Comparison of ENCODE assay signal across 33 cellular contexts in the genomic region with DNA sequence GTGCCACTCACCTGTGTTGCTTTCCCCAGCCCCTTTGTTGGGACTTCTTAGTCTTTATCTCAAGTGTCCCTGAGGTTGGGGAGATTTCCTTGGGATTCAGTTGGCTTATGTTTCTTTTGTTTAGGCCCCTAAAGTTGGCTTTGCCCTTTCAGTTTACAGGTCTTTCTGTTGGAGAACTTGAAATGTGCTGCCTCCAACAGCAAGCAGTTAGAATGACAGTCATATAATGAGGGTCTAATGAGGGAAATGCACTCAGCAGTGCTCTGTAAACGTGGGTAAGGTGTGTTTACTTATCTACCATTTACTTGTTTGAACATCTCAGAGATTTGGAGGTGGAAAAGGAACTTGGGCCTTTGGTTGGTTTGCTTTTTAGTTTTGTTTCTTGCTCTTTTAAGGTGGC.
DNase-seq lines count a peak whose midpoint lies in the region; ATAC-seq, FAIRE-seq and TF ChIP-seq lines count a peak whose summit lies in the region.
"Had no signal": no experiment of that assay in that cellular context is flagged by ENCODE, and none has a peak within 500 bp of the region (broad histone marks: within the 10 kb centered on the region; RNA-seq: fewer than 3 reads in every experiment).

No MANE protein-coding gene starts in this region.

- 0% methylated on average over 1 of the region's 1 CpG for WGBS in K562 (ENCODE audit: insufficient coverage, low coverage, missing lambda C conversion rate)
- WGBS in mesenchymal stem cell: no CpG with 5 or more reads among the region's 1 CpG

- TF ChIP-seq RAD21 in K562 (CRISPR knock-in tag; conservative IDR thresholded peaks at IDR 0.05 in 1 of 2, IDR thresholded peaks at IDR 0.05 in 1 of 2): no peak

- H3K9me3 Mint-ChIP-seq in activated naive CD8-positive, alpha-beta T cell treated with anti-CD3 and anti-CD28 coated beads for 36 hours: no peaks in the 10 kb centered on the region
- H3K9me3 Mint-ChIP-seq: effector memory CD8-positive, alpha-beta T cell; natural killer cell had no signal

- no peaks in the 10 kb centered on the region for H3K9me1 ChIP-seq in K562 (ENCODE audit: control insufficient read depth, insufficient read depth, low read length)

- no peak overlapping the region for H3K27ac Mint-ChIP-seq in activated naive CD8-positive, alpha-beta T cell treated with anti-CD3 and anti-CD28 coated beads for 36 hours
- H3K27ac Mint-ChIP-seq: activated CD8-positive, alpha-beta T cell treated with anti-CD3 and anti-CD28 coated beads, Interleukin-2, amount 10 ng/mL, durations not matched to agents 7 days and 5 days; activated naive CD8-positive, alpha-beta T cell; effector memory CD8-positive, alpha-beta T cell; natural killer cell; T-helper 1 cell treated with Interleukin-12 subunit alpha and Interleukin-12 subunit beta and Interleukin-4 antibody, amounts not matched to agents 30 μg/mL and 1 μg/mL, for 36 hours had no signal

- no peak for ATAC-seq in DND-41 (ENCODE audit: insufficient read depth, low read depth)
- no peak for ATAC-seq in K562
- ATAC-seq: activated CD8-positive, alpha-beta T cell treated with anti-CD3 and anti-CD28 coated beads, Interleukin-2, amount 10 ng/mL, durations not matched to agents 7 days and 5 days; effector memory CD8-positive, alpha-beta T cell; natural killer cell had no signal

- H3K27ac ChIP-seq in DND-41 (ENCODE audit: low read length) (no peak overlapping the region), Karpas-422 (ENCODE audit: low read length) (no peak overlapping the region), K562 (ENCODE audit: extremely low read depth, low read depth, low read length) (no peak overlapping the region), mesenchymal stem cell (ENCODE audit: low read length, poor library complexity, severe bottlenecking) (peak overlapping the region; percentile 44)
- H3K27ac ChIP-seq: cardiac muscle cell, coronary artery, esophagus squamous epithelium, hepatocyte, left ventricle myocardium inferior, spleen, transverse colon had no signal

- intact Hi-C loops in K562 (cut with micrococcal nuclease): no loop called here

- no peak for DNase-seq in DND-41
- peak; percentile 46 for DNase-seq in Karpas-422
- DNase-seq in K562 (ENCODE audit: extremely low read depth in 1 of 4, low spot score in 3 of 4): no peak
- DNase-seq in mesenchymal stem cell: no peak
- DNase-seq in NCI-H226: no peak
- DNase-seq in activated CD8-positive, alpha-beta memory T cell treated with anti-CD3 and anti-CD28 coated beads, Interleukin-2, amount 50 U/mL, for 4 hours: no peak
- DNase-seq in activated T-cell treated with anti-CD3 and anti-CD28 coated beads, Interleukin-2, amount 50 U/mL, for 48 hours: no peak
- DNase-seq in activated naive CD8-positive, alpha-beta T cell treated with anti-CD3 and anti-CD28 coated beads for 36 hours: no peak
- DNase-seq: ACHN; activated CD4-positive, alpha-beta T cell treated with anti-CD3 and anti-CD28 coated beads for 1 hour; activated CD8-positive, alpha-beta T cell treated with anti-CD3 and anti-CD28 coated beads, Interleukin-2, amount 10 ng/mL, durations not matched to agents 7 days and 5 days; activated effector memory CD4-positive, alpha-beta T cell treated with Interleukin-2 at 50 U/mL for 16 hours; activated T-cell treated with anti-CD3 and anti-CD28 coated beads for 4 hours; aorta; BE2C; DMS153; effector memory CD8-positive, alpha-beta T cell; esophagus squamous epithelium; left ventricle myocardium inferior; natural killer cell; NCI-H1105 treated with DMSO at 0.1 percent for 48 hours; NCI-H2029; OCI-M1; spleen; transverse colon had no signal

- H3K23ac ChIP-seq in mesenchymal stem cell (ENCODE audit: low read length in 2 of 2): no peak overlapping the region

- H4K8ac ChIP-seq in mesenchymal stem cell (ENCODE audit: low read length): no peak overlapping the region

- peak overlapping the region; percentile 51 for H2BK5ac ChIP-seq in mesenchymal stem cell (ENCODE audit: low read depth, low read length, poor library complexity, severe bottlenecking)

- H3K4me3 Mint-ChIP-seq in activated naive CD8-positive, alpha-beta T cell treated with anti-CD3 and anti-CD28 coated beads for 36 hours: no peak overlapping the region
- H3K4me3 Mint-ChIP-seq: activated CD8-positive, alpha-beta T cell treated with anti-CD3 and anti-CD28 coated beads, Interleukin-2, amount 10 ng/mL, durations not matched to agents 7 days and 5 days; activated naive CD8-positive, alpha-beta T cell; effector memory CD8-positive, alpha-beta T cell; natural killer cell; T-helper 1 cell treated with Interleukin-12 subunit alpha and Interleukin-12 subunit beta and Interleukin-4 antibody, amounts not matched to agents 30 μg/mL and 1 μg/mL, for 36 hours had no signal

- H4K20me1 ChIP-seq in DND-41 (ENCODE audit: insufficient read depth, low read length) (no peaks in the 10 kb centered on the region), Karpas-422 (ENCODE audit: insufficient read depth, low read depth, low read length) (no peaks in the 10 kb centered on the region), K562 (replicated peaks; ENCODE audit: control insufficient read depth, insufficient read depth, low read length) (no peaks in the 10 kb centered on the region)

- no peak for TF ChIP-seq POLR2A in K562 (conservative IDR thresholded peaks at IDR 0.05)

- TF ChIP-seq CTCF in DND-41 (IDR thresholded peaks at IDR 0.05; ENCODE audit: borderline replicate concordance, extremely low read depth, low read length, poor library complexity, severe bottlenecking) (peak; percentile 6), K562 (IDR thresholded peaks at IDR 0.05 in 2 of 3, conservative IDR thresholded peaks at IDR 0.05 in 1 of 3; ENCODE audit: insufficient read depth in 2 of 3, low read depth in 1 of 3, low read length in 3 of 3) (0 out of 6 replicates have a peak, but pooled peaks of 2 of the 3 experiments have one; percentile 9 to 14)

- H4K91ac ChIP-seq in mesenchymal stem cell (ENCODE audit: low read length): no peak overlapping the region

- in situ Hi-C loops in K562 (cut with MboI): no loop called here

- CTCF ChIA-PET in K562 (lab: Yijun Ruan, JAX; ENCODE audit: low intra/inter-chr PET ratio): no interaction called here

- H3K4me2 ChIP-seq in DND-41 (ENCODE audit: insufficient read depth, low read length) (no peak overlapping the region), Karpas-422 (ENCODE audit: low read depth, low read length, poor library complexity, severe bottlenecking) (no peak overlapping the region), K562 (ENCODE audit: insufficient read depth, low read length) (no peak overlapping the region), mesenchymal stem cell (ENCODE audit: low read length, poor library complexity, severe bottlenecking) (no peak overlapping the region)
- H3K4me2 ChIP-seq: hepatocyte had no signal

- H3K9me3 ChIP-seq in DND-41 (ENCODE audit: insufficient read depth, low read length, severe bottlenecking): peaks cover 4% of the 10 kb centered on the region
- H3K9me3 ChIP-seq in Karpas-422 (ENCODE audit: low read length): no peaks in the 10 kb centered on the region
- no peaks in the 10 kb centered on the region for H3K9me3 ChIP-seq in K562 (replicated peaks; ENCODE audit: control insufficient read depth, insufficient read depth, low read depth, low read length)
- H3K9me3 ChIP-seq in mesenchymal stem cell (ENCODE audit: control insufficient read depth, low read length): peaks cover 7% of the 10 kb centered on the region
- H3K9me3 ChIP-seq: BE2C, esophagus squamous epithelium, left ventricle myocardium inferior, transverse colon had no signal

- FAIRE-seq in K562 (lab: Jason Lieb, UNC): no peak
- FAIRE-seq: frontal cortex, G401.6, TTC549 had no signal

- H3K27me3 ChIP-seq in DND-41 (ENCODE audit: insufficient read depth, low read length, poor library complexity): no peaks in the 10 kb centered on the region
- no peaks in the 10 kb centered on the region for H3K27me3 ChIP-seq in Karpas-422 (ENCODE audit: low read length)
- H3K27me3 ChIP-seq in K562 (ENCODE audit: control insufficient read depth in 2 of 2, insufficient read depth in 2 of 2, low read length in 2 of 2): no peaks in the 10 kb centered on the region
- H3K27me3 ChIP-seq in mesenchymal stem cell (ENCODE audit: control insufficient read depth in 1 of 2, insufficient read depth in 1 of 2, low read length in 2 of 2): peaks cover 0 to 14% of the 10 kb centered on the region in 2 experiments
- H3K27me3 ChIP-seq: cardiac muscle cell, esophagus squamous epithelium, hepatocyte, spleen, transverse colon had no signal

- H3K36me3 Mint-ChIP-seq in activated naive CD8-positive, alpha-beta T cell treated with anti-CD3 and anti-CD28 coated beads for 36 hours: no peaks in the 10 kb centered on the region
- H3K36me3 Mint-ChIP-seq: activated naive CD8-positive, alpha-beta T cell; natural killer cell had no signal

- H3K9me2 ChIP-seq in Karpas-422 (replicated peaks; ENCODE audit: insufficient read depth, low read length): no peaks in the 10 kb centered on the region

- no peak overlapping the region for H2BK120ac ChIP-seq in mesenchymal stem cell (ENCODE audit: low read depth, low read length)

- no peak overlapping the region for H2BK15ac ChIP-seq in mesenchymal stem cell (ENCODE audit: low read depth, poor library complexity, severe bottlenecking)

- no peak overlapping the region for H2BK12ac ChIP-seq in mesenchymal stem cell (ENCODE audit: low read length in 2 of 2)

- no peaks in the 10 kb centered on the region for H3K4me1 ChIP-seq in DND-41 (ENCODE audit: insufficient read depth, low read length)
- peaks cover 14% of the 10 kb centered on the region for H3K4me1 ChIP-seq in Karpas-422 (ENCODE audit: low read length)
- H3K4me1 ChIP-seq in K562 (replicated peaks in 1 of 2; ENCODE audit: control insufficient read depth in 2 of 2, insufficient read depth in 2 of 2, low read length in 2 of 2): no peaks in the 10 kb centered on the region
- peaks cover 8% of the 10 kb centered on the region for H3K4me1 ChIP-seq in mesenchymal stem cell (ENCODE audit: control insufficient read depth, insufficient read depth, low read depth, low read length)
- H3K4me1 ChIP-seq: BE2C, esophagus squamous epithelium, left ventricle myocardium inferior, spleen, transverse colon had no signal

- H3K4ac ChIP-seq in mesenchymal stem cell (ENCODE audit: low read depth in 1 of 2, low read length in 2 of 2): no peak overlapping the region

- no TSS peak for BruUV-seq in K562 (replicated peaks; lab: Mats Ljungman, UMichigan)

- H3K9ac ChIP-seq in DND-41 (ENCODE audit: low read depth, low read length): no peak overlapping the region
- no peak overlapping the region for H3K9ac ChIP-seq in Karpas-422 (ENCODE audit: low read length)
- no peak overlapping the region for H3K9ac ChIP-seq in K562 (ENCODE audit: insufficient read depth in 1 of 2, low read depth in 2 of 2, low read length in 2 of 2)
- no peak overlapping the region for H3K9ac ChIP-seq in mesenchymal stem cell (ENCODE audit: low read length)

- no peaks in the 10 kb centered on the region for H3K79me2 ChIP-seq in DND-41 (ENCODE audit: insufficient read depth, low read length)
- no peaks in the 10 kb centered on the region for H3K79me2 ChIP-seq in Karpas-422 (ENCODE audit: low read length)
- no peaks in the 10 kb centered on the region for H3K79me2 ChIP-seq in K562 (ENCODE audit: control insufficient read depth, insufficient read depth, low read length)
- H3K79me2 ChIP-seq: hepatocyte had no signal

- no peaks in the 10 kb centered on the region for H3K36me3 ChIP-seq in DND-41 (ENCODE audit: insufficient read depth, low read length)
- H3K36me3 ChIP-seq in Karpas-422 (ENCODE audit: insufficient read depth, low read length): no peaks in the 10 kb centered on the region
- H3K36me3 ChIP-seq in K562 (ENCODE audit: control insufficient read depth, insufficient read depth, low read length): no peaks in the 10 kb centered on the region
- H3K36me3 ChIP-seq in mesenchymal stem cell (ENCODE audit: control insufficient read depth in 1 of 2, insufficient read depth in 2 of 2, low read depth in 1 of 2, low read length in 2 of 2): no peaks in the 10 kb centered on the region
- H3K36me3 ChIP-seq: BE2C, cardiac muscle cell, esophagus squamous epithelium, left ventricle myocardium inferior, spleen, transverse colon had no signal

- POLR2A ChIA-PET in K562 (lab: Yijun Ruan, JAX): no interaction called here

- H3K4me1 Mint-ChIP-seq in activated naive CD8-positive, alpha-beta T cell treated with anti-CD3 and anti-CD28 coated beads for 36 hours: no peaks in the 10 kb centered on the region
- H3K4me1 Mint-ChIP-seq: natural killer cell had no signal

- H3K14ac ChIP-seq in mesenchymal stem cell (ENCODE audit: low read length in 2 of 2): no peak overlapping the region

- TF ChIP-seq EP300 in K562 (IDR thresholded peaks at IDR 0.05; ENCODE audit: low read length): no peak

- H3K27me3 Mint-ChIP-seq in activated naive CD8-positive, alpha-beta T cell treated with anti-CD3 and anti-CD28 coated beads for 36 hours: peaks cover 17% of the 10 kb centered on the region

- peak overlapping the region; percentile 33 for H2AK5ac ChIP-seq in mesenchymal stem cell (ENCODE audit: low read length, severe bottlenecking)

- H3K4me3 ChIP-seq in DND-41 (ENCODE audit: low read depth in 1 of 2, low read length in 2 of 2) (no peak overlapping the region), Karpas-422 (ENCODE audit: low read length) (no peak overlapping the region), K562 (no peak overlapping the region), mesenchymal stem cell (ENCODE audit: insufficient read depth in 1 of 2, low read depth in 1 of 2, low read length in 2 of 2) (no peak overlapping the region)
- H3K4me3 ChIP-seq: cardiac muscle cell, coronary artery, esophagus squamous epithelium, hepatocyte, left ventricle myocardium inferior, spleen, transverse colon had no signal

- H3K79me1 ChIP-seq in mesenchymal stem cell (replicated peaks; ENCODE audit: low read length, poor library complexity, severe bottlenecking): no peaks in the 10 kb centered on the region

- no peak overlapping the region for H3K18ac ChIP-seq in mesenchymal stem cell (ENCODE audit: low read depth in 1 of 2, low read length in 2 of 2)

- no peak overlapping the region for H2AFZ ChIP-seq in DND-41 (ENCODE audit: low read depth, low read length)
- no peak overlapping the region for H2AFZ ChIP-seq in Karpas-422 (ENCODE audit: low read length)
- no peak overlapping the region for H2AFZ ChIP-seq in K562 (ENCODE audit: low read depth, low read length)
- no peak overlapping the region for H2AFZ ChIP-seq in mesenchymal stem cell (ENCODE audit: low read depth, low read length)
- H2AFZ ChIP-seq: hepatocyte had no signal
